Comparison of ENCODE assay signal across 20 cellular contexts in the genomic region with DNA sequence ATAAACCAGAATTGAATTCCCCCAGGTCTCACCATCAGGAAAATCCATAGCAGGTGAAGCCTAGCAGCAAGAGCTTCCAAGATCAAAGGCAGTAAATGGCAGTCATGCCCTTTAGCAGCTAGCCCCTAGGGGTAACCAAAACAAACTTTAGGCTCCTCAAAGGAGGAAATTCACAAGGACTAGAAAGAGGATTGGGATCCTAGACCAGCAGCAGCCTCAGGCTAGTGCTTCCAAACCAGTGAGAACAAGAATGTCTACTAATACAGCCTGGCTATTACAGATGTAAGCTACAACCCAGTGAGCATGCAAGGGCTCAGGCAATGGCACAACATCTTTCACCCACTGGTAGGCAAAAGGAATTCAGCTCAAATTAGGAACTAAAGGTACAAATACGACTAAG. TPM values are rescaled to one million over a fixed set of nuclear protein-coding genes. Genes with fewer than 3 reads are reported as not detected.
DNase-seq lines count a peak whose midpoint lies in the region; ATAC-seq and TF ChIP-seq lines count a peak whose summit lies in the region.
"Had no signal": no experiment of that assay in that cellular context is flagged by ENCODE, and none has a peak within 500 bp of the region (broad histone marks: within the 10 kb centered on the region; RNA-seq: fewer than 3 reads in every experiment).

No MANE protein-coding gene starts in this region.

- H4K91ac ChIP-seq in trophoblast cell (ENCODE audit: low read depth, low read length): no peak overlapping the region

- no peak overlapping the region for H3K4me3 ChIP-seq in HEK293 (ENCODE audit: low read depth, low read length)
- no peak overlapping the region for H3K4me3 ChIP-seq in trophoblast cell (ENCODE audit: low read depth, low read length)
- H3K4me3 ChIP-seq: BLaER1 had no signal

- H2BK5ac ChIP-seq in trophoblast cell (ENCODE audit: low read depth, low read length, poor library complexity): no peak overlapping the region

- no peak overlapping the region for H3K18ac ChIP-seq in trophoblast cell (ENCODE audit: low read length)

- peaks cover 21% of the 10 kb centered on the region for H3K27me3 Mint-ChIP-seq in activated CD8-positive, alpha-beta memory T cell treated with anti-CD3 and anti-CD28 coated beads, Interleukin-2, amount 10 ng/mL, durations not matched to agents 7 days and 5 days

- no peak overlapping the region for H2BK120ac ChIP-seq in trophoblast cell (ENCODE audit: insufficient read depth, low read length, poor library complexity)

- H3K4ac ChIP-seq in trophoblast cell (ENCODE audit: low read depth, low read length): no peak overlapping the region

- H3K4me1 ChIP-seq in HEK293 (ENCODE audit: control insufficient read depth, insufficient read depth, low read length): no peaks in the 10 kb centered on the region
- no peaks in the 10 kb centered on the region for H3K4me1 ChIP-seq in trophoblast cell (ENCODE audit: control insufficient read depth in 1 of 2, insufficient read depth in 2 of 2, low read length in 2 of 2)
- H3K4me1 ChIP-seq: BLaER1 had no signal

- peak; percentile 93 for DNase-seq in ELF-1 (ENCODE audit: low read depth, low spot score)
- peak; percentile 15 for DNase-seq in kidney tubule cell (ENCODE audit: low spot score)
- DNase-seq in trophoblast cell: peak; percentile 90 to 98
- DNase-seq in superior temporal gyrus (ENCODE audit: extremely low spot score): no peak
- DNase-seq in activated CD8-positive, alpha-beta memory T cell treated with anti-CD3 and anti-CD28 coated beads, Interleukin-2, amount 10 ng/mL, durations not matched to agents 7 days and 5 days: no peak
- DNase-seq: CD4-positive, CD25-positive, alpha-beta regulatory T cell; CD8-positive, alpha-beta memory T cell; DMS53; DMS79 treated with DMSO at 0.1 percent for 48 hours; H7; HCEC 1CT; HFFc6 had no signal

- H3K27ac ChIP-seq in HEK293 (ENCODE audit: extremely low read depth, low read depth, low read length) (no peak overlapping the region), trophoblast cell (ENCODE audit: low read depth, low read length) (no peak overlapping the region)
- H3K27ac ChIP-seq: 22Rv1, BLaER1, C4-2B had no signal

- no peak overlapping the region for H4K12ac ChIP-seq in trophoblast cell (ENCODE audit: low read depth, low read length)

- no peak overlapping the region for H3K9ac ChIP-seq in trophoblast cell (ENCODE audit: low read length)
- H3K9ac ChIP-seq: BLaER1 had no signal

- H3K4me2 ChIP-seq in trophoblast cell (ENCODE audit: low read length): no peak overlapping the region
- H3K4me2 ChIP-seq: BLaER1 had no signal

- H3K27me3 ChIP-seq in trophoblast cell (ENCODE audit: insufficient read depth, low read length): no peaks in the 10 kb centered on the region
- H3K27me3 ChIP-seq: BLaER1 had no signal

- ATAC-seq in GM19351 (IDR thresholded peaks at IDR 0.05; ENCODE audit: unreplicated experiment) (no peak), HG02840 (IDR thresholded peaks at IDR 0.05; ENCODE audit: low FRiP score, unreplicated experiment) (no peak)
- ATAC-seq in activated CD8-positive, alpha-beta memory T cell treated with anti-CD3 and anti-CD28 coated beads, Interleukin-2, amount 10 ng/mL, durations not matched to agents 7 days and 5 days: no peak

- H3K36me3 Mint-ChIP-seq in activated CD8-positive, alpha-beta memory T cell treated with anti-CD3 and anti-CD28 coated beads, Interleukin-2, amount 10 ng/mL, durations not matched to agents 7 days and 5 days: no peaks in the 10 kb centered on the region
- H3K36me3 Mint-ChIP-seq: CD4-positive, CD25-positive, alpha-beta regulatory T cell; CD8-positive, alpha-beta memory T cell had no signal

- H4K8ac ChIP-seq in trophoblast cell (ENCODE audit: low read depth, low read length): no peak overlapping the region

- no peaks in the 10 kb centered on the region for H3K79me2 ChIP-seq in trophoblast cell (ENCODE audit: control insufficient read depth, insufficient read depth, low read length, poor library complexity)

- H3K9me3 Mint-ChIP-seq in activated CD8-positive, alpha-beta memory T cell treated with anti-CD3 and anti-CD28 coated beads, Interleukin-2, amount 10 ng/mL, durations not matched to agents 7 days and 5 days (ENCODE audit: low read depth): no peaks in the 10 kb centered on the region
- H3K9me3 Mint-ChIP-seq: CD4-positive, CD25-positive, alpha-beta regulatory T cell; CD8-positive, alpha-beta memory T cell; HFFc6 had no signal

- H3K4me3 Mint-ChIP-seq in activated CD8-positive, alpha-beta memory T cell treated with anti-CD3 and anti-CD28 coated beads, Interleukin-2, amount 10 ng/mL, durations not matched to agents 7 days and 5 days: no peak overlapping the region
- H3K4me3 Mint-ChIP-seq: B cell; CD4-positive, CD25-positive, alpha-beta regulatory T cell; CD8-positive, alpha-beta memory T cell; HFFc6 had no signal

- H3K4me1 Mint-ChIP-seq in activated CD8-positive, alpha-beta memory T cell treated with anti-CD3 and anti-CD28 coated beads, Interleukin-2, amount 10 ng/mL, durations not matched to agents 7 days and 5 days: no peaks in the 10 kb centered on the region
- H3K4me1 Mint-ChIP-seq: B cell; CD4-positive, CD25-positive, alpha-beta regulatory T cell; CD8-positive, alpha-beta memory T cell had no signal

- no peak for TF ChIP-seq CTCF in HEK293 (tag by site-specific recombination; IDR thresholded peaks at IDR 0.05)

- WGBS in trophoblast cell (ENCODE audit: extremely low coverage, insufficient coverage, insufficient read length): no CpG with 5 or more reads among the region's 1 CpG

- no peak overlapping the region for H2AK5ac ChIP-seq in trophoblast cell (ENCODE audit: low read length)

- CTCF ChIA-PET in HEK293 (lab: Yijun Ruan, JAX): no interaction called here
- CTCF ChIA-PET in activated CD8-positive, alpha-beta memory T cell treated with anti-CD3 and anti-CD28 coated beads, Interleukin-2, amount 10 ng/mL, durations not matched to agents 7 days and 5 days (lab: Charles Lee): interaction anchor here (1.2 kb wide), 1 partner anchor 10 kb away, joined by 3 read pairs; no protein-coding TSS in a partner anchor

- no peak overlapping the region for H2AFZ ChIP-seq in trophoblast cell (ENCODE audit: insufficient read depth, low read length, poor library complexity)

- H3K14ac ChIP-seq in trophoblast cell (ENCODE audit: low read length): no peak overlapping the region

- no peak overlapping the region for H3K27ac Mint-ChIP-seq in activated CD8-positive, alpha-beta memory T cell treated with anti-CD3 and anti-CD28 coated beads, Interleukin-2, amount 10 ng/mL, durations not matched to agents 7 days and 5 days
- H3K27ac Mint-ChIP-seq: B cell; CD4-positive, CD25-positive, alpha-beta regulatory T cell; CD8-positive, alpha-beta memory T cell; HFFc6 had no signal

- no peak overlapping the region for H2BK12ac ChIP-seq in trophoblast cell (ENCODE audit: low read length)

- H3K36me3 ChIP-seq in HEK293 (ENCODE audit: control insufficient read depth in 2 of 2, insufficient read depth in 1 of 2, low read length in 2 of 2): no peaks in the 10 kb centered on the region
- no peaks in the 10 kb centered on the region for H3K36me3 ChIP-seq in trophoblast cell (ENCODE audit: control insufficient read depth in 1 of 2, insufficient read depth in 2 of 2, low read length in 2 of 2)
- H3K36me3 ChIP-seq: BLaER1 had no signal

- no peak overlapping the region for H3K23ac ChIP-seq in trophoblast cell (ENCODE audit: low read length)

- no peaks in the 10 kb centered on the region for H3K79me1 ChIP-seq in trophoblast cell (ENCODE audit: low read length)

- POLR2A ChIA-PET in HEK293 (lab: Yijun Ruan, JAX): no interaction called here

- H3K9me3 ChIP-seq in HEK293 (ENCODE audit: control insufficient read depth, insufficient read depth, low read depth, low read length) (no peaks in the 10 kb centered on the region), trophoblast cell (ENCODE audit: insufficient read depth, low read depth, low read length) (no peaks in the 10 kb centered on the region)
- H3K9me3 ChIP-seq: BLaER1 had no signal

TF ChIP-seq in HEK293, 187 proteins besides CTCF, POLR2A, EP300 and RAD21:
- no peak for TF ChIP-seq ZNF211 (tag by site-specific recombination; IDR thresholded peaks at IDR 0.05; ENCODE audit: low read depth)
- TF ChIP-seq ZIC2 (tag by site-specific recombination; IDR thresholded peaks at IDR 0.05): 0 out of 2 replicates have a peak, but pooled peaks have one; percentile 23
- TF ChIP-seq TCF7L2 (IDR thresholded peaks at IDR 0.05; ENCODE audit: borderline replicate concordance, low read depth, low read length): no peak
- TF ChIP-seq FEZF1 (tag by site-specific recombination; IDR thresholded peaks at IDR 0.05): 0 out of 2 replicates have a peak, but pooled peaks have one; percentile 30
- no peak for TF ChIP-seq SETDB1 (IDR thresholded peaks at IDR 0.05; ENCODE audit: insufficient read length, low read length)

RNA-seq across cellular contexts. Expression of a gene that starts 11.1 kb away (rescaled TPM):
- 0.08 and 0.12 TPM in 2 replicates for polyA plus RNA-seq in trophoblast cell (2013)
- total RNA-seq in activated CD8-positive, alpha-beta memory T cell treated with anti-CD3 and anti-CD28 coated beads, Interleukin-2, amount 10 ng/mL, durations not matched to agents 7 days and 5 days: 1 to 10 TPM; 1.3 to 1.5 TPM
- total RNA-seq: B cell; CD4-positive, CD25-positive, alpha-beta regulatory T cell; HFFc6 had no signal
- polyA plus RNA-seq: AG04450 had no signal

RNA-seq across cellular contexts. Expression of a gene that starts 34.4 kb away (rescaled TPM):
- polyA plus RNA-seq in trophoblast cell (2013): 30.7 and 33.3 TPM in 2 replicates
- total RNA-seq in activated CD8-positive, alpha-beta memory T cell treated with anti-CD3 and anti-CD28 coated beads, Interleukin-2, amount 10 ng/mL, durations not matched to agents 7 days and 5 days: 10 to 100 TPM; 39.3 to 41.9 TPM

Comparison
In these comparisons a context has a peak if more than half of its experiments do, and no peak if none do; other contexts are left out.
1. DNase-seq: peak in ELF-1 (single experiment), kidney tubule cell (single experiment) and trophoblast cell (2 of 2); none in superior temporal gyrus (single experiment) and activated CD8-positive, alpha-beta memory T cell treated with anti-CD3 and anti-CD28 coated beads, Interleukin-2, amount 10 ng/mL, durations not matched to agents 7 days and 5 days (single experiment).